ENCODE assay signal across 19 cellular contexts in genomic region chr4:94413085-94413685, GRCh38. TPM values are rescaled to one million over a fixed set of nuclear protein-coding genes. Genes with fewer than 3 reads are reported as not detected.
DNase-seq lines count a peak whose midpoint lies in the region; ATAC-seq and TF ChIP-seq lines count a peak whose summit lies in the region.
"Had no signal": no experiment of that assay in that cellular context is flagged by ENCODE, and none has a peak within 500 bp of the region (broad histone marks: within the 10 kb centered on the region; RNA-seq: fewer than 3 reads in every experiment).

No MANE protein-coding gene starts in this region.

- intact Hi-C loops in PC-3 (cut with micrococcal nuclease), result loop anchor here (1.0 kb wide), 1 partner anchor 34 kb away; no protein-coding TSS in a partner anchor
- intact Hi-C loops in psoas muscle (cut with DNase I), result no loop called here

- H3K9me3 ChIP-seq in PC-3 (ENCODE audit: low read length) (no peaks in the 10 kb centered on the region), fibroblast of lung (ENCODE audit: control insufficient read depth, insufficient read depth, low read depth, low read length) (no peaks in the 10 kb centered on the region), psoas muscle (peaks cover 4% of the 10 kb centered on the region)
- H3K9me3 ChIP-seq: BE2C, Peyer's patch had no signal

- H3K4me1 ChIP-seq in PC-3 (ENCODE audit: insufficient read depth, low read length) (peaks cover 23% of the 10 kb centered on the region), fibroblast of lung (ENCODE audit: control insufficient read depth, extremely low read depth, insufficient read depth, low read length) (peaks cover 5% of the 10 kb centered on the region), psoas muscle (peaks cover 42% of the 10 kb centered on the region)
- H3K4me1 ChIP-seq: Peyer's patch had no signal

- H3K4me2 ChIP-seq in PC-3 (ENCODE audit: low read length) (peak overlapping the region; percentile 48), fibroblast of lung (ENCODE audit: extremely low read depth, insufficient read depth, low read length) (peak overlapping the region; percentile 38)

- H3K9ac ChIP-seq in PC-3 (ENCODE audit: low read length) (no peak overlapping the region), fibroblast of lung (ENCODE audit: insufficient read depth, low read length) (no peak overlapping the region)

- no peaks in the 10 kb centered on the region for H3K79me2 ChIP-seq in PC-3 (ENCODE audit: low read length)
- no peaks in the 10 kb centered on the region for H3K79me2 ChIP-seq in fibroblast of lung (ENCODE audit: control insufficient read depth, insufficient read depth, low read length)

- TF ChIP-seq CTCF in BJ (IDR thresholded peaks at IDR 0.05; ENCODE audit: insufficient read depth, low read depth, low read length), result no peak
- no peak for TF ChIP-seq CTCF in PC-3 (conservative IDR thresholded peaks at IDR 0.05; ENCODE audit: low read depth, low read length)
- no peak for TF ChIP-seq CTCF in fibroblast of lung (conservative IDR thresholded peaks at IDR 0.05 in 1 of 2, IDR thresholded peaks at IDR 0.05 in 1 of 2; ENCODE audit: low read depth in 1 of 2, low read length in 2 of 2)
- TF ChIP-seq CTCF in psoas muscle (IDR thresholded peaks at IDR 0.05), result no peak

- WGBS in psoas muscle, 3 donors, result 21 to 42% (median 23%) methylated on average over 2 of the region's 2 CpGs

- CTCF ChIA-PET in BJ (lab: Yijun Ruan, JAX), result interaction anchor here (1.0 to 1.4 kb wide), 2 partner anchors 17 to 180 kb away, joined by 3 to 5 read pairs; no protein-coding TSS in a partner anchor
- CTCF ChIA-PET in PC-3 (lab: Charles Lee), result no interaction called here

- peak overlapping the region; percentile 24; the same call in 1 of the 2 replicates for H2AFZ ChIP-seq in PC-3 (ENCODE audit: low read length)
- H2AFZ ChIP-seq in fibroblast of lung (ENCODE audit: low read length), result no peak overlapping the region

- H3K27me3 ChIP-seq in BJ (ENCODE audit: control insufficient read depth, insufficient read depth, low read length), result no peaks in the 10 kb centered on the region
- no peaks in the 10 kb centered on the region for H3K27me3 ChIP-seq in PC-3 (ENCODE audit: low read length)
- H3K27me3 ChIP-seq in fibroblast of lung (ENCODE audit: control insufficient read depth, insufficient read depth, low read length), result no peaks in the 10 kb centered on the region
- H3K27me3 ChIP-seq in psoas muscle (ENCODE audit: insufficient read depth in 3 of 3, low read length in 2 of 3), result no peaks in the 10 kb centered on the region
- H3K27me3 ChIP-seq: BE2C, Peyer's patch had no signal

- ATAC-seq in PC-3 (no peak; the same call in 1 of the 2 replicates), psoas muscle (peak in 3 of 4 donors; percentile 23 to 53 (median 30))
- ATAC-seq: left colon; sciatic nerve; stimulated activated naive CD8-positive, alpha-beta T cell treated with anti-CD3 and anti-CD28 coated beads, Interleukin-15, Interleukin-2, amounts not matched to agents 100 U/mL and 50 U/mL, for 24 hours; T-cell had no signal

- no peak overlapping the region for H3K4me3 ChIP-seq in BJ (ENCODE audit: low read depth, low read length)
- H3K4me3 ChIP-seq in PC-3 (ENCODE audit: low read length), result peak overlapping the region; percentile 37; the same call in 1 of the 2 replicates
- H3K4me3 ChIP-seq in fibroblast of lung (replicated peaks in 1 of 4; ENCODE audit: control extremely low read depth in 1 of 4, insufficient read depth in 1 of 4, low read depth in 3 of 4, low read length in 4 of 4), result no peak overlapping the region
- H3K4me3 ChIP-seq in psoas muscle, result peak overlapping the region; percentile 51

- H4K20me1 ChIP-seq in PC-3 (ENCODE audit: low read length), result no peaks in the 10 kb centered on the region
- H4K20me1 ChIP-seq in fibroblast of lung (ENCODE audit: control insufficient read depth, extremely low read depth, insufficient read depth, low read length), result no peaks in the 10 kb centered on the region

- no peaks in the 10 kb centered on the region for H3F3A ChIP-seq in PC-3 (ENCODE audit: low read length, unreplicated experiment)

- POLR2A ChIA-PET in BJ (lab: Charles Lee), result no interaction called here
- POLR2A ChIA-PET in PC-3 (lab: Charles Lee; ENCODE audit: unreplicated experiment), result no interaction called here

- H3K27ac ChIP-seq in PC-3 (ENCODE audit: low read length) (peak overlapping the region; percentile 70), fibroblast of lung (ENCODE audit: insufficient read depth, low read length) (no peak overlapping the region), psoas muscle (peak overlapping the region; percentile 90)
- H3K27ac ChIP-seq: Peyer's patch had no signal

- no TSS peak for BruUV-seq in PC-3 (replicated peaks; lab: Mats Ljungman, UMichigan)

- DNase-seq in BJ (ENCODE audit: low read depth), result peak; percentile 28
- DNase-seq in PC-3, result no peak
- peak; percentile 20 to 33 for DNase-seq in fibroblast of lung (ENCODE audit: low read depth in 2 of 2)
- DNase-seq in psoas muscle, result no peak
- no peak for DNase-seq in NCI-H510A treated with DMSO at 0.1 percent for 48 hours (lab: John Stamatoyannopoulos, UW)
- no peak for DNase-seq in NCI-H226
- DNase-seq in mesenteric fat pad (ENCODE audit: low spot score), result no peak
- DNase-seq in NCI-H510A (lab: John Stamatoyannopoulos, UW), result no peak
- DNase-seq: activated B cell treated with CpG ODN at 0.5 μM for 24 hours; activated naive CD4-positive, alpha-beta T cell treated with Interleukin-2 at 50 U/mL for 16 hours; BE2C; DMS79; left colon; NCI-H1694; NCI-H524 treated with DMSO at 0.1 percent for 48 hours; Peyer's patch; stimulated activated naive CD8-positive, alpha-beta T cell treated with anti-CD3 and anti-CD28 coated beads, Interleukin-15, Interleukin-2, amounts not matched to agents 100 U/mL and 50 U/mL, for 24 hours; T-cell had no signal

- no peaks in the 10 kb centered on the region for H3K36me3 ChIP-seq in BJ (ENCODE audit: control insufficient read depth, insufficient read depth, low read length)
- H3K36me3 ChIP-seq in PC-3 (ENCODE audit: low read depth, low read length), result no peaks in the 10 kb centered on the region
- no peaks in the 10 kb centered on the region for H3K36me3 ChIP-seq in fibroblast of lung (ENCODE audit: control insufficient read depth, insufficient read depth, low read length)
- H3K36me3 ChIP-seq in psoas muscle (ENCODE audit: insufficient read depth in 1 of 2, low read depth in 1 of 2), result no peaks in the 10 kb centered on the region
- H3K36me3 ChIP-seq: BE2C, Peyer's patch had no signal

- H3K9me2 ChIP-seq in PC-3 (replicated peaks; ENCODE audit: low read length), result no peaks in the 10 kb centered on the region

RNA-seq across cellular contexts. Expression of gene PDLIM5, which starts 38.6 kb away (rescaled TPM):
- polyA plus RNA-seq in BJ (2011; rRNA removed) (207 and 353 TPM in 2 replicates), fibroblast of lung (74.4 and 113 TPM in 2 replicates), psoas muscle (100 to 1,000 TPM; 215 to 533 (median 426) TPM)
- 263 and 278 TPM in 2 replicates for polyA minus RNA-seq in BJ (2011; rRNA and poly(A)+ RNA removed)
- total RNA-seq in PC-3 (2014; rRNA removed) (30.7 and 57.8 TPM in 2 replicates), fibroblast of lung (24.9 and 28.4 TPM in 2 replicates), psoas muscle (100 to 1,000 TPM; 459 to 840 (median 509) TPM), mesenteric fat pad (125 TPM)
- polyA plus RNA-seq in fibroblast of lung (2012), result 28.5 and 51.1 TPM in 2 replicates
- 122 and 161 TPM in 2 replicates for polyA minus RNA-seq in fibroblast of lung (ENCODE audit: low replicate concordance)

Comparison
In these comparisons a context has a peak if more than half of its experiments do, and no peak if none do; other contexts are left out.
1. DNase-seq: peak in BJ (single experiment) and fibroblast of lung (2 of 2); none in PC-3 (single experiment), psoas muscle (0 of 2), NCI-H510A treated with DMSO at 0.1 percent for 48 hours (single experiment), NCI-H226 (single experiment), mesenteric fat pad (single experiment) and NCI-H510A (single experiment).
2. H3K4me3 ChIP-seq: peak in PC-3 (single experiment) and psoas muscle (single experiment); none in BJ (single experiment) and fibroblast of lung (0 of 4).